ENCODE assay signal across 14 cellular contexts in the genomic region with DNA sequence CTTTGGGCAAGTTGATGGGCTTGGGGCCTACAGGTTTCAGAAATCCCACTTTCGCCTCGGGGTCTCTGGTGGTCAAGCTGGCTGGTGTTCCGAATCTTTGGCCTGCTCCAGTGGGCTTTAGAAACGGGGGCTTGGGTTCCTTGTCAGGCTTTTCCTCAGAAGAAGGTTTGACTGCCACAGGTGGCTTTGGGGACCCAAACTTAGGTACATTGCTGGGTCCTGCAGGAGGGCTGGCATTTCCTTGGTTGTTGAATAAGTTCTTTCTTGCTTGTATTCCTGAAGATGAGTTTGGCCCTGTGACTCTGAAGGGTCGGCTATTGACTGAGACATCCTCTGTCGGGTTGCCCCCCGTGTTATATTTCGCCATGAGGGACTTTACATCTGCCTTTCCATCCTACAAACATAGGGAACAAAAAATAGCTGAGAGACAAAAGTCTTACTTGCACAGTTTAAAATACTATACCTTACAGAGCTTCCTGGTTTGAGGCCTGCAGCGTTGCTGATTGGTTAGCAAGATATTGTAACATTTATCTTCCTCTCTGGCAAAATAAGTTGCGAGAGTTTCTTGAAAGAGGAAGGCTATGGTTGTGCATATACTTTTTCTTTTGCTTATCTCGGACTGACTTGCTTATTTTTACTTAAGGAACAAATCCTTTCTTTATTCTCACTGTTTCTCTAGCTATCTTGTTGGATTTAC. TPM values are rescaled to one million over a fixed set of nuclear protein-coding genes. Genes with fewer than 3 reads are reported as not detected.
A peak's percentile ranks its signal among the peaks of the same experiment; 100 is the strongest.
DNase-seq lines count a peak whose midpoint lies in the region; ATAC-seq and TF ChIP-seq lines count a peak whose summit lies in the region.
"Had no signal": no experiment of that assay in that cellular context is flagged by ENCODE, and none has a peak within 500 bp of the region (broad histone marks: within the 10 kb centered on the region; RNA-seq: fewer than 3 reads in every experiment).

No MANE protein-coding gene starts in this region.

- H3K27me3 ChIP-seq in right atrium auricular region (no peaks in the 10 kb centered on the region), thymus (ENCODE audit: control insufficient read depth, insufficient read depth) (no peaks in the 10 kb centered on the region)
- no peaks in the 10 kb centered on the region for H3K27me3 ChIP-seq in effector memory CD4-positive, alpha-beta T cell (replicated peaks; ENCODE audit: control insufficient read depth, insufficient read depth, low read length, poor library complexity, severe bottlenecking)

- H3K4me3 ChIP-seq in right atrium auricular region: no peak overlapping the region
- peak overlapping the region; percentile 58 for H3K4me3 ChIP-seq in effector memory CD4-positive, alpha-beta T cell (ENCODE audit: insufficient read depth, low read depth, low read length, poor library complexity, severe bottlenecking)
- H3K4me3 ChIP-seq in thymus (ENCODE audit: low read length): peak overlapping the region; percentile 52
- H3K4me3 ChIP-seq in foreskin fibroblast (ENCODE audit: low read depth in 1 of 2, low read length in 2 of 2): no peak overlapping the region

- peaks cover 46 to 48% (median 47%) of the 10 kb centered on the region in 3 donors for H3K4me1 Mint-ChIP-seq in T-cell

- H3K9me3 Mint-ChIP-seq in T-cell: no peaks in the 10 kb centered on the region

- TF ChIP-seq CTCF in right atrium auricular region (IDR thresholded peaks at IDR 0.05) (no peak), foreskin fibroblast (IDR thresholded peaks at IDR 0.05; ENCODE audit: low read depth, low read length) (no peak)

- WGBS in thymus: 51% methylated on average over 11 of the region's 11 CpGs

- H3K36me3 ChIP-seq in right atrium auricular region: no peaks in the 10 kb centered on the region
- no peaks in the 10 kb centered on the region for H3K36me3 ChIP-seq in effector memory CD4-positive, alpha-beta T cell (ENCODE audit: control insufficient read depth, insufficient read depth, low read length)
- H3K36me3 ChIP-seq in thymus (ENCODE audit: control insufficient read depth, insufficient read depth): no peaks in the 10 kb centered on the region
- H3K36me3 ChIP-seq: BE2C had no signal

- H3K36me3 Mint-ChIP-seq in T-cell: peaks cover 18% of the 10 kb centered on the region

- H3K4me1 ChIP-seq in right atrium auricular region (no peaks in the 10 kb centered on the region), thymus (ENCODE audit: control insufficient read depth, insufficient read depth, low read length) (peaks cover 17% of the 10 kb centered on the region)
- H3K4me1 ChIP-seq in effector memory CD4-positive, alpha-beta T cell (ENCODE audit: control insufficient read depth, insufficient read depth, low read length, poor library complexity, severe bottlenecking): peaks cover 40% of the 10 kb centered on the region
- H3K4me1 ChIP-seq: BE2C had no signal

- POLR2A ChIA-PET in T-cell (lab: Charles Lee): interaction anchor here (0.7 to 1.0 kb wide), 5 partner anchors 9 to 1142 kb away, joined by 3 to 4 read pairs (median 3); no protein-coding TSS in a partner anchor

- CTCF ChIA-PET in T-cell (lab: Charles Lee): interaction anchor here (0.6 to 4.5 kb wide), 8 partner anchors 9 to 82 kb away, joined by 3 to 67 read pairs (median 4); a partner anchor contains a TSS

- peak; percentile 44 for ATAC-seq in Right ventricle myocardium inferior
- peak; percentile 59 to 74 (median 61) for ATAC-seq in T-cell (replicated peaks in 1 of 4)

- H3K27me3 Mint-ChIP-seq in T-cell: no peaks in the 10 kb centered on the region

- DNase-seq in Right ventricle myocardium inferior (ENCODE audit: missing footprints) (no peak), right atrium auricular region (ENCODE audit: low spot score) (no peak), T-cell (peak in 13 of 34 experiments; percentile 31 to 56 (median 39)), foreskin fibroblast (no peak), cerebellar cortex (ENCODE audit: low spot score) (no peak), retina (no peak)
- peak in 1 of 3 donors; percentile 45 for DNase-seq in effector memory CD4-positive, alpha-beta T cell
- DNase-seq: BE2C; effector CD4-positive, alpha-beta T cell; H7; hippocampal formation; stimulated activated CD8-positive, alpha-beta memory T cell treated with anti-CD3 and anti-CD28 coated beads, Interleukin-4, amount 100 ng/mL, for 48 hours; T-helper 9 cell had no signal

- intact Hi-C loops in Right ventricle myocardium inferior (cut with DNase I): no loop called here

- H3K4me3 Mint-ChIP-seq in T-cell: peak overlapping the region; percentile 92 to 95 (median 95)

- peak overlapping the region; percentile 96 to 98 for H3K27ac Mint-ChIP-seq in T-cell

- H3K27ac ChIP-seq in right atrium auricular region (no peak overlapping the region), thymus (ENCODE audit: low read depth) (peak overlapping the region; percentile 96)
- H3K27ac ChIP-seq in effector memory CD4-positive, alpha-beta T cell (ENCODE audit: insufficient read depth, low read length, poor library complexity, severe bottlenecking): peak overlapping the region; percentile 90

- no peaks in the 10 kb centered on the region for H3K9me3 ChIP-seq in right atrium auricular region
- no peaks in the 10 kb centered on the region for H3K9me3 ChIP-seq in effector memory CD4-positive, alpha-beta T cell (ENCODE audit: control insufficient read depth, low read length)
- H3K9me3 ChIP-seq in thymus (ENCODE audit: control insufficient read depth): no peaks in the 10 kb centered on the region
- H3K9me3 ChIP-seq: BE2C had no signal

RNA-seq across cellular contexts. Expression of a gene that starts 16.6 kb away (rescaled TPM):
- total RNA-seq in Right ventricle myocardium inferior: 4.7 TPM
- 1 to 10 TPM; 1.8 to 8.4 TPM for total RNA-seq in right atrium auricular region
- 100 to 1,000 TPM; 372 to 769 (median 428) TPM for total RNA-seq in T-cell
- polyA plus RNA-seq in thymus: 52.9 TPM
- total RNA-seq: H7 had no signal

Comparison
In these comparisons a context has a peak if more than half of its experiments do, and no peak if none do; other contexts are left out.
1. H3K27ac ChIP-seq: peak in effector memory CD4-positive, alpha-beta T cell (single experiment) and thymus (single experiment); none in right atrium auricular region (0 of 2).
2. H3K4me3 ChIP-seq: peak in effector memory CD4-positive, alpha-beta T cell (single experiment) and thymus (single experiment); none in right atrium auricular region (0 of 2) and foreskin fibroblast (0 of 2).
3. RNA of a gene that starts 16.6 kb away (total RNA-seq): 372 to 769 TPM in T-cell; 1.8 to 8.4 TPM in right atrium auricular region and 4.7 TPM in Right ventricle myocardium inferior (single experiment); every median in the first group is over 10 times any median in the second.